ENCODE assay signal across 1 cellular context in genomic region chr21:42547001-42547905, GRCh38.
TF ChIP-seq lines count a peak whose summit lies in the region.

No MANE protein-coding gene starts in this region.

TF ChIP-seq in K562, 482 proteins besides CTCF, POLR2A, EP300 and RAD21 (continued from another document and continues in another):
- no peak for TF ChIP-seq SETDB1 (IDR thresholded peaks at IDR 0.05; ENCODE audit: low read length)
- TF ChIP-seq HNRNPK (IDR thresholded peaks at IDR 0.05; ENCODE audit: low read depth, low read length, poor library complexity, severe bottlenecking) = no peak
- peak; percentile 92 for TF ChIP-seq ZNF668 (CRISPR knock-in tag; IDR thresholded peaks at IDR 0.05)
- TF ChIP-seq IRF2 (CRISPR knock-in tag; IDR thresholded peaks at IDR 0.05) = no peak
- TF ChIP-seq RHOXF2B (CRISPR knock-in tag; conservative IDR thresholded peaks at IDR 0.05) = no peak
- 0 out of 2 replicates have a peak, but pooled peaks have one; percentile 21 for TF ChIP-seq HEY1 (CRISPR knock-in tag; IDR thresholded peaks at IDR 0.05; ENCODE audit: borderline replicate concordance)
- no peak for TF ChIP-seq DLX4 (CRISPR knock-in tag; IDR thresholded peaks at IDR 0.05)
- TF ChIP-seq NCOA6 (IDR thresholded peaks at IDR 0.05) = no peak
- TF ChIP-seq TRIM28 (IDR thresholded peaks at IDR 0.05) = no peak
- TF ChIP-seq RCOR1 (IDR thresholded peaks at IDR 0.05; ENCODE audit: borderline replicate concordance in 1 of 2, low read depth in 2 of 2, low read length in 2 of 2) = peak in 1 of 2 experiments; percentile 86; a peak in 2 of 4 replicates
- peak; percentile 98 for TF ChIP-seq TCF3 (CRISPR knock-in tag; IDR thresholded peaks at IDR 0.05)
- TF ChIP-seq HMBOX1 (IDR thresholded peaks at IDR 0.05) = peak; percentile 49; the same call in 1 of the 2 replicates
- no peak for TF ChIP-seq GTF2B (IDR thresholded peaks at IDR 0.05; ENCODE audit: extremely low read depth, insufficient read length)
- TF ChIP-seq NELFE (IDR thresholded peaks at IDR 0.05; ENCODE audit: insufficient read depth, insufficient read length) = no peak
- TF ChIP-seq ERF (CRISPR knock-in tag; IDR thresholded peaks at IDR 0.05) = peak; percentile 65; the same call in 1 of the 2 replicates
- TF ChIP-seq CBX5 (IDR thresholded peaks at IDR 0.05; ENCODE audit: borderline replicate concordance, low read depth) = no peak
- TF ChIP-seq ESRRB (CRISPR knock-in tag; IDR thresholded peaks at IDR 0.05; ENCODE audit: borderline replicate concordance) = no peak
- TF ChIP-seq CHAMP1 (IDR thresholded peaks at IDR 0.05) = no peak; the same call in none of the 2 replicates
- TF ChIP-seq C11orf30 (IDR thresholded peaks at IDR 0.05; ENCODE audit: low read depth) = peak; percentile 96
- TF ChIP-seq TEAD1 (CRISPR knock-in tag; IDR thresholded peaks at IDR 0.05) = 0 out of 4 replicates have a peak, but pooled peaks of 1 of the 2 experiments have one; percentile 18
- TF ChIP-seq ZNF76 (CRISPR knock-in tag; IDR thresholded peaks at IDR 0.05; ENCODE audit: borderline replicate concordance) = 0 out of 2 replicates have a peak, but pooled peaks have one; percentile 77
- TF ChIP-seq MAX (CRISPR knock-in tag; IDR thresholded peaks at IDR 0.05) = peak; percentile 70
- peak; percentile 82; the same call in 1 of the 2 replicates for TF ChIP-seq LCOR (CRISPR knock-in tag; IDR thresholded peaks at IDR 0.05)
- peak; percentile 98 for TF ChIP-seq ZNF316 (IDR thresholded peaks at IDR 0.05)
- 0 out of 2 replicates have a peak, but pooled peaks have one; percentile 19 for TF ChIP-seq ARID3A (IDR thresholded peaks at IDR 0.05; ENCODE audit: borderline replicate concordance, low read depth, low read length)
- peak; percentile 73; the same call in 1 of the 2 replicates for TF ChIP-seq ELF2 (CRISPR knock-in tag; IDR thresholded peaks at IDR 0.05)
- no peak for TF ChIP-seq PHTF2 (CRISPR knock-in tag; IDR thresholded peaks at IDR 0.05)
- peak in 1 of 2 experiments; percentile 13; a peak in 1 of 3 replicates for TF ChIP-seq CBX3 (IDR thresholded peaks at IDR 0.05; ENCODE audit: borderline replicate concordance in 1 of 2, low read length in 2 of 2)
- no peak for TF ChIP-seq PHF20 (IDR thresholded peaks at IDR 0.05; ENCODE audit: partially characterized antibody)
- TF ChIP-seq MYNN (IDR thresholded peaks at IDR 0.05) = peak; percentile 12; the same call in 1 of the 2 replicates
- TF ChIP-seq MYNN (CRISPR knock-in tag; IDR thresholded peaks at IDR 0.05) = no peak
- no peak for TF ChIP-seq HOXB6 (CRISPR knock-in tag; IDR thresholded peaks at IDR 0.05; ENCODE audit: borderline replicate concordance)
- no peak for TF ChIP-seq ZNF143 (CRISPR knock-in tag; IDR thresholded peaks at IDR 0.05)
- TF ChIP-seq HDAC2 (IDR thresholded peaks at IDR 0.05) = peak; percentile 81
- peak; percentile 78 for TF ChIP-seq POLR2AphosphoS5 (IDR thresholded peaks at IDR 0.05; ENCODE audit: control insufficient read depth, insufficient read depth, low read depth, low read length)
- TF ChIP-seq FOXJ3 (CRISPR knock-in tag; IDR thresholded peaks at IDR 0.05) = no peak
- no peak for TF ChIP-seq THAP7 (CRISPR knock-in tag; IDR thresholded peaks at IDR 0.05)
- TF ChIP-seq MGA (IDR thresholded peaks at IDR 0.05) = peak; percentile 95
- TF ChIP-seq U2AF1 (optimal IDR thresholded peaks at IDR 0.05; ENCODE audit: low read depth, low read length) = no peak
- TF ChIP-seq ZNF24 (IDR thresholded peaks at IDR 0.05) = no peak; the same call in 1 of the 2 replicates
- TF ChIP-seq ETV1 (tag; conservative IDR thresholded peaks at IDR 0.05; ENCODE audit: low read depth) = 0 out of 2 replicates have a peak, but pooled peaks have one; percentile 7
- no peak for TF ChIP-seq PCBP1 (IDR thresholded peaks at IDR 0.05; ENCODE audit: low read depth, low read length, poor library complexity, severe bottlenecking)
- peak; percentile 99 for TF ChIP-seq L3MBTL2 (IDR thresholded peaks at IDR 0.05)
- no peak for TF ChIP-seq ZNF699 (CRISPR knock-in tag; IDR thresholded peaks at IDR 0.05; ENCODE audit: insufficient replicate concordance)
- peak; percentile 80 for TF ChIP-seq ATF7 (IDR thresholded peaks at IDR 0.05)
- no peak for TF ChIP-seq LARP7 (IDR thresholded peaks at IDR 0.05)
- peak; percentile 93 for TF ChIP-seq SMARCE1 (IDR thresholded peaks at IDR 0.05)
- TF ChIP-seq SMARCA5 (IDR thresholded peaks at IDR 0.05) = no peak
- TF ChIP-seq YY1 (IDR thresholded peaks at IDR 0.05; ENCODE audit: borderline replicate concordance in 1 of 3, control insufficient read depth in 1 of 3, extremely low read depth in 1 of 3, insufficient read depth in 3 of 3, insufficient read length in 1 of 3, insufficient replicate concordance in 2 of 3, low read depth in 1 of 3, low read length in 2 of 3) = peak in 1 of 3 experiments; percentile 20
- TF ChIP-seq TAL1 (IDR thresholded peaks at IDR 0.05) = peak; percentile 97
- no peak for TF ChIP-seq ILK (tag; IDR thresholded peaks at IDR 0.05; ENCODE audit: borderline replicate concordance, low read depth)
